1 cellular context compared by ENCODE assay signal in the genomic region with DNA sequence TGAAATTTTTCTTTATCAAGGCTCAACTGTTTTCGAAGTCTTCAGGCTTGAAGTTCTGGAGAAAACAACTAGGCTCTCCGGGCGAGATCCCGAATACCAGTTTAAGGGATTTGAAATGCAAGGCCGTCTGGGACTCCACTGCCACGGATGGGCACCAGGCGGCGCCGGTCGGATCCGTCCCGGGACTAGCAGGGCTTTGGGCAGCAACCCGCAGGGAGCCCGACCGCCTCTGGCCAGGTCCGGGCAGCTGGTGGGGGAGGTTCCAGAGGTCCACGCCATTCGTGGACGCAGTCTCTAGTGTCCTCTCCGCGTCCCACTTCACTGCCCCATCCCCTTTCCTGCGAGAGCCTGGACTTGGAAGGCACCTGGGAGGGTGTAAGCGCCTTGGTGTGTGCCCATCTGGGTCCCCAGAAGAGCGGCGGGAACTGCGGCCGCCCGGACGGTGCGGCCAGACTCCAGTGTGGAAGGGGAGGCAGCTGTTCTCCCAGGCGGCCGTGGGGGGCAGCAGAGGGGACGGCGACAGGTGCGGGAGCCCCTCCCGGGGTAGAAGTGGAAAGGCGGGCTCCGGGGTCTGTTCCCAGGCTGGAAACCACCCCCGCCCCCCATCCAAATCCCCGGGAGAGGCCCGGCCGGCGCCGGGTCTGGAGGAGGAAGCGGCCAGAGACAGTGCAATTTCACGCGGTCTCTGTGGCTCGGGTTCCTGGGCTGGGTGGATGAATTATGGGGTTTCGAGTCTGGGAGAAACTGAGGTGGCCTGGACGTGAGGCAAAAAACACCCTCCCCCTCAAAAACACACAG.
A peak's percentile ranks its signal among the peaks of the same experiment; 100 is the strongest.
TF ChIP-seq lines count a peak whose summit lies in the region.

No MANE protein-coding gene starts in this region.

TF ChIP-seq in HepG2, 621 proteins besides CTCF, POLR2A, EP300 and RAD21 (continued from another document and continues in another):
- TF ChIP-seq XRCC5 (optimal IDR thresholded peaks at IDR 0.05; ENCODE audit: low read length) = peak; percentile 88
- TF ChIP-seq ZNF615 (CRISPR knock-in tag; IDR thresholded peaks at IDR 0.05; ENCODE audit: borderline replicate concordance) = no peak
- TF ChIP-seq PAF1 (CRISPR knock-in tag; IDR thresholded peaks at IDR 0.05) = no peak
- peak; percentile 17; the same call in 1 of the 2 replicates for TF ChIP-seq TEF (CRISPR knock-in tag; IDR thresholded peaks at IDR 0.05)
- TF ChIP-seq, protein P1, sequence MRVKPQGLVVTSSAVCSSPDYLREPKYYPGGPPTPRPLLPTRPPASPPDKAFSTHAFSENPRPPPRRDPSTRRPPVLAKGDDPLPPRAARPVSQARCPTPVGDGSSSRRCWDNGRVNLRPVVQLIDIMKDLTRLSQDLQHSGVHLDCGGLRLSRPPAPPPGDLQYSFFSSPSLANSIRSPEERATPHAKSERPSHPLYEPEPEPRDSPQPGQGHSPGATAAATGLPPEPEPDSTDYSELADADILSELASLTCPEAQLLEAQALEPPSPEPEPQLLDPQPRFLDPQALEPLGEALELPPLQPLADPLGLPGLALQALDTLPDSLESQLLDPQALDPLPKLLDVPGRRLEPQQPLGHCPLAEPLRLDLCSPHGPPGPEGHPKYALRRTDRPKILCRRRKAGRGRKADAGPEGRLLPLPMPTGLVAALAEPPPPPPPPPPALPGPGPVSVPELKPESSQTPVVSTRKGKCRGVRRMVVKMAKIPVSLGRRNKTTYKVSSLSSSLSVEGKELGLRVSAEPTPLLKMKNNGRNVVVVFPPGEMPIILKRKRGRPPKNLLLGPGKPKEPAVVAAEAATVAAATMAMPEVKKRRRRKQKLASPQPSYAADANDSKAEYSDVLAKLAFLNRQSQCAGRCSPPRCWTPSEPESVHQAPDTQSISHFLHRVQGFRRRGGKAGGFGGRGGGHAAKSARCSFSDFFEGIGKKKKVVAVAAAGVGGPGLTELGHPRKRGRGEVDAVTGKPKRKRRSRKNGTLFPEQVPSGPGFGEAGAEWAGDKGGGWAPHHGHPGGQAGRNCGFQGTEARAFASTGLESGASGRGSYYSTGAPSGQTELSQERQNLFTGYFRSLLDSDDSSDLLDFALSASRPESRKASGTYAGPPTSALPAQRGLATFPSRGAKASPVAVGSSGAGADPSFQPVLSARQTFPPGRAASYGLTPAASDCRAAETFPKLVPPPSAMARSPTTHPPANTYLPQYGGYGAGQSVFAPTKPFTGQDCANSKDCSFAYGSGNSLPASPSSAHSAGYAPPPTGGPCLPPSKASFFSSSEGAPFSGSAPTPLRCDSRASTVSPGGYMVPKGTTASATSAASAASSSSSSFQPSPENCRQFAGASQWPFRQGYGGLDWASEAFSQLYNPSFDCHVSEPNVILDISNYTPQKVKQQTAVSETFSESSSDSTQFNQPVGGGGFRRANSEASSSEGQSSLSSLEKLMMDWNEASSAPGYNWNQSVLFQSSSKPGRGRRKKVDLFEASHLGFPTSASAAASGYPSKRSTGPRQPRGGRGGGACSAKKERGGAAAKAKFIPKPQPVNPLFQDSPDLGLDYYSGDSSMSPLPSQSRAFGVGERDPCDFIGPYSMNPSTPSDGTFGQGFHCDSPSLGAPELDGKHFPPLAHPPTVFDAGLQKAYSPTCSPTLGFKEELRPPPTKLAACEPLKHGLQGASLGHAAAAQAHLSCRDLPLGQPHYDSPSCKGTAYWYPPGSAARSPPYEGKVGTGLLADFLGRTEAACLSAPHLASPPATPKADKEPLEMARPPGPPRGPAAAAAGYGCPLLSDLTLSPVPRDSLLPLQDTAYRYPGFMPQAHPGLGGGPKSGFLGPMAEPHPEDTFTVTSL (CRISPR knock-in tag; IDR thresholded peaks at IDR 0.05; ENCODE audit: borderline replicate concordance) = no peak; the same call in 1 of the 2 replicates
- no peak for TF ChIP-seq ZFP36 (IDR thresholded peaks at IDR 0.05; ENCODE audit: borderline replicate concordance, low read depth, low read length, partially characterized antibody)
- TF ChIP-seq PHF8 (CRISPR knock-in tag; IDR thresholded peaks at IDR 0.05) = peak; percentile 78
- TF ChIP-seq ZNF569 (CRISPR knock-in tag; IDR thresholded peaks at IDR 0.05; ENCODE audit: borderline replicate concordance) = no peak
- TF ChIP-seq ZBTB1 (CRISPR knock-in tag; IDR thresholded peaks at IDR 0.05; ENCODE audit: borderline replicate concordance) = no peak
- TF ChIP-seq CHD4 (IDR thresholded peaks at IDR 0.05; ENCODE audit: borderline replicate concordance, low read length) = no peak
- no peak for TF ChIP-seq MBNL3 (CRISPR knock-in tag; conservative IDR thresholded peaks at IDR 0.05)
- TF ChIP-seq KLF16 (CRISPR knock-in tag; IDR thresholded peaks at IDR 0.05) = peak in 1 of 2 experiments; percentile 53; a peak in 2 of 4 replicates
- TF ChIP-seq, protein P2, sequence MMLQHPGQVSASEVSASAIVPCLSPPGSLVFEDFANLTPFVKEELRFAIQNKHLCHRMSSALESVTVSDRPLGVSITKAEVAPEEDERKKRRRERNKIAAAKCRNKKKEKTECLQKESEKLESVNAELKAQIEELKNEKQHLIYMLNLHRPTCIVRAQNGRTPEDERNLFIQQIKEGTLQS (CRISPR knock-in tag; IDR thresholded peaks at IDR 0.05) = 0 out of 2 replicates have a peak, but pooled peaks have one; percentile 11
- no peak for TF ChIP-seq RFX3 (CRISPR knock-in tag; IDR thresholded peaks at IDR 0.05)
- TF ChIP-seq FOSL2 (CRISPR knock-in tag; IDR thresholded peaks at IDR 0.05) = peak; percentile 1; the same call in 1 of the 2 replicates
- no peak for TF ChIP-seq ZNF598 (CRISPR knock-in tag; IDR thresholded peaks at IDR 0.05; ENCODE audit: borderline replicate concordance)
- no peak for TF ChIP-seq HNRNPH1 (optimal IDR thresholded peaks at IDR 0.05; ENCODE audit: low read depth, low read length)
- no peak for TF ChIP-seq ZNF646 (CRISPR knock-in tag; IDR thresholded peaks at IDR 0.05)
- TF ChIP-seq, protein P3, sequence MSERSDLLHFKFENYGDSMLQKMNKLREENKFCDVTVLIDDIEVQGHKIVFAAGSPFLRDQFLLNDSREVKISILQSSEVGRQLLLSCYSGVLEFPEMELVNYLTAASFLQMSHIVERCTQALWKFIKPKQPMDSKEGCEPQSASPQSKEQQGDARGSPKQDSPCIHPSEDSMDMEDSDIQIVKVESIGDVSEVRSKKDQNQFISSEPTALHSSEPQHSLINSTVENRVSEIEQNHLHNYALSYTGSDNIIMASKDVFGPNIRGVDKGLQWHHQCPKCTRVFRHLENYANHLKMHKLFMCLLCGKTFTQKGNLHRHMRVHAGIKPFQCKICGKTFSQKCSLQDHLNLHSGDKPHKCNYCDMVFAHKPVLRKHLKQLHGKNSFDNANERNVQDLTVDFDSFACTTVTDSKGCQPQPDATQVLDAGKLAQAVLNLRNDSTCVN (CRISPR knock-in tag; IDR thresholded peaks at IDR 0.05; ENCODE audit: borderline replicate concordance) = peak; percentile 23; the same call in 1 of the 2 replicates
- no peak for TF ChIP-seq PLRG1 (conservative IDR thresholded peaks at IDR 0.05)
- 0 out of 2 replicates have a peak, but pooled peaks have one; percentile 47 for TF ChIP-seq MAF1 (CRISPR knock-in tag; IDR thresholded peaks at IDR 0.05; ENCODE audit: borderline replicate concordance)
- TF ChIP-seq KMT2A (CRISPR knock-in tag; IDR thresholded peaks at IDR 0.05) = peak; percentile 36; the same call in 1 of the 2 replicates
- no peak for TF ChIP-seq ATRX (CRISPR knock-in tag; IDR thresholded peaks at IDR 0.05; ENCODE audit: borderline replicate concordance)
- TF ChIP-seq MATR3 (CRISPR knock-in tag; IDR thresholded peaks at IDR 0.05) = no peak
- TF ChIP-seq, protein P4, sequence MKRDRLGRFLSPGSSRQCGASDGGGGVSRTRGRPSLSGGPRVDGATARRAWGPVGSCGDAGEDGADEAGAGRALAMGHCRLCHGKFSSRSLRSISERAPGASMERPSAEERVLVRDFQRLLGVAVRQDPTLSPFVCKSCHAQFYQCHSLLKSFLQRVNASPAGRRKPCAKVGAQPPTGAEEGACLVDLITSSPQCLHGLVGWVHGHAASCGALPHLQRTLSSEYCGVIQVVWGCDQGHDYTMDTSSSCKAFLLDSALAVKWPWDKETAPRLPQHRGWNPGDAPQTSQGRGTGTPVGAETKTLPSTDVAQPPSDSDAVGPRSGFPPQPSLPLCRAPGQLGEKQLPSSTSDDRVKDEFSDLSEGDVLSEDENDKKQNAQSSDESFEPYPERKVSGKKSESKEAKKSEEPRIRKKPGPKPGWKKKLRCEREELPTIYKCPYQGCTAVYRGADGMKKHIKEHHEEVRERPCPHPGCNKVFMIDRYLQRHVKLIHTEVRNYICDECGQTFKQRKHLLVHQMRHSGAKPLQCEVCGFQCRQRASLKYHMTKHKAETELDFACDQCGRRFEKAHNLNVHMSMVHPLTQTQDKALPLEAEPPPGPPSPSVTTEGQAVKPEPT (CRISPR knock-in tag; IDR thresholded peaks at IDR 0.05; ENCODE audit: low read depth) = peak; percentile 53; the same call in 1 of the 2 replicates
- no peak for TF ChIP-seq NFIB (CRISPR knock-in tag; IDR thresholded peaks at IDR 0.05; ENCODE audit: borderline replicate concordance)
- TF ChIP-seq FLYWCH1 (CRISPR knock-in tag; IDR thresholded peaks at IDR 0.05) = peak; percentile 37; the same call in 1 of the 2 replicates
- TF ChIP-seq ZNF256 (CRISPR knock-in tag; conservative IDR thresholded peaks at IDR 0.05) = no peak
- peak; percentile 25; the same call in 1 of the 2 replicates for TF ChIP-seq YEATS4 (CRISPR knock-in tag; IDR thresholded peaks at IDR 0.05; ENCODE audit: borderline replicate concordance)
- TF ChIP-seq ZNF20 (CRISPR knock-in tag; IDR thresholded peaks at IDR 0.05) = no peak; the same call in 1 of the 2 replicates
- TF ChIP-seq, protein P5, sequence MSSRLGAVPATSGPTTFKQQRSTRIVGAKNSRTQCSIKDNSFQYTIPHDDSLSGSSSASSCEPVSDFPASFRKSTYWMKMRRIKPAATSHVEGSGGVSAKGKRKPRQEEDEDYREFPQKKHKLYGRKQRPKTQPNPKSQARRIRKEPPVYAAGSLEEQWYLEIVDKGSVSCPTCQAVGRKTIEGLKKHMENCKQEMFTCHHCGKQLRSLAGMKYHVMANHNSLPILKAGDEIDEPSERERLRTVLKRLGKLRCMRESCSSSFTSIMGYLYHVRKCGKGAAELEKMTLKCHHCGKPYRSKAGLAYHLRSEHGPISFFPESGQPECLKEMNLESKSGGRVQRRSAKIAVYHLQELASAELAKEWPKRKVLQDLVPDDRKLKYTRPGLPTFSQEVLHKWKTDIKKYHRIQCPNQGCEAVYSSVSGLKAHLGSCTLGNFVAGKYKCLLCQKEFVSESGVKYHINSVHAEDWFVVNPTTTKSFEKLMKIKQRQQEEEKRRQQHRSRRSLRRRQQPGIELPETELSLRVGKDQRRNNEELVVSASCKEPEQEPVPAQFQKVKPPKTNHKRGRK (CRISPR knock-in tag; IDR thresholded peaks at IDR 0.05) = no peak
- no peak for TF ChIP-seq NFE2 (CRISPR knock-in tag; IDR thresholded peaks at IDR 0.05)
- TF ChIP-seq SNAI1 (CRISPR knock-in tag; IDR thresholded peaks at IDR 0.05; ENCODE audit: borderline replicate concordance) = peak; percentile 83; the same call in 1 of the 2 replicates
- no peak for TF ChIP-seq MIER2 (CRISPR knock-in tag; IDR thresholded peaks at IDR 0.05)
- TF ChIP-seq ZNF121 (CRISPR knock-in tag; IDR thresholded peaks at IDR 0.05) = no peak
- TF ChIP-seq, protein P6, sequence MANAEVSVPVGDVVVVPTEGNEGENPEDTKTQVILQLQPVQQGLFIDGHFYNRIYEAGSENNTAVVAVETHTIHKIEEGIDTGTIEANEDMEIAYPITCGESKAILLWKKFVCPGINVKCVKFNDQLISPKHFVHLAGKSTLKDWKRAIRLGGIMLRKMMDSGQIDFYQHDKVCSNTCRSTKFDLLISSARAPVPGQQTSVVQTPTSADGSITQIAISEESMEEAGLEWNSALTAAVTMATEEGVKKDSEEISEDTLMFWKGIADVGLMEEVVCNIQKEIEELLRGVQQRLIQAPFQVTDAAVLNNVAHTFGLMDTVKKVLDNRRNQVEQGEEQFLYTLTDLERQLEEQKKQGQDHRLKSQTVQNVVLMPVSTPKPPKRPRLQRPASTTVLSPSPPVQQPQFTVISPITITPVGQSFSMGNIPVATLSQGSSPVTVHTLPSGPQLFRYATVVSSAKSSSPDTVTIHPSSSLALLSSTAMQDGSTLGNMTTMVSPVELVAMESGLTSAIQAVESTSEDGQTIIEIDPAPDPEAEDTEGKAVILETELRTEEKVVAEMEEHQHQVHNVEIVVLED (CRISPR knock-in tag; IDR thresholded peaks at IDR 0.05; ENCODE audit: borderline replicate concordance) = 0 out of 2 replicates have a peak, but pooled peaks have one; percentile 18
